ENCODE assay signal across 8 cellular contexts in genomic region chr18:49178736-49179135, GRCh38.
A peak's percentile ranks its signal among the peaks of the same experiment; 100 is the strongest.
DNase-seq lines count a peak whose midpoint lies in the region; ATAC-seq and TF ChIP-seq lines count a peak whose summit lies in the region.

No MANE protein-coding gene starts in this region.

- H3K36me3 Mint-ChIP-seq in type B pancreatic cell = no peaks in the 10 kb centered on the region
- H3K36me3 Mint-ChIP-seq in activated T-helper 2 cell treated with anti-CD3 and anti-CD28 coated beads, Interferon-gamma antibody, Interleukin-2, Interleukin-4, amounts not matched to agents 10 μg/mL and 5 μg/mL and 100 μg/mL, durations not matched to agents 14 hours and 24 hours and 36 hours (ENCODE audit: low read depth) = no peaks in the 10 kb centered on the region

- no peaks in the 10 kb centered on the region for H3K27me3 Mint-ChIP-seq in type B pancreatic cell
- peaks cover 12% of the 10 kb centered on the region for H3K27me3 Mint-ChIP-seq in activated T-helper 2 cell treated with anti-CD3 and anti-CD28 coated beads, Interferon-gamma antibody, Interleukin-2, Interleukin-4, amounts not matched to agents 10 μg/mL and 5 μg/mL and 100 μg/mL, durations not matched to agents 14 hours and 24 hours and 36 hours (ENCODE audit: low read depth)

- H3K4me3 Mint-ChIP-seq in type B pancreatic cell = no peak overlapping the region
- no peak overlapping the region for H3K4me3 Mint-ChIP-seq in activated T-helper 2 cell treated with anti-CD3 and anti-CD28 coated beads, Interferon-gamma antibody, Interleukin-2, Interleukin-4, amounts not matched to agents 10 μg/mL and 5 μg/mL and 100 μg/mL, durations not matched to agents 14 hours and 24 hours and 36 hours (ENCODE audit: low read depth)

- intact Hi-C loops in Right ventricle myocardium superior (cut with DNase I) = loop anchor here (5.0 kb wide), 1 partner anchor 501 kb away; no protein-coding TSS in a partner anchor
- intact Hi-C loops in head of caudate nucleus (cut with DNase I) = loop anchor here (5.0 to 10.0 kb wide), 2 partner anchors 324 to 401 kb away; no protein-coding TSS in a partner anchor
- intact Hi-C loops in activated T-helper 2 cell treated with anti-CD3 and anti-CD28 coated beads, Interferon-gamma antibody, Interleukin-2, Interleukin-4, amounts not matched to agents 10 μg/mL and 5 μg/mL and 100 μg/mL, durations not matched to agents 14 hours and 24 hours and 36 hours (cut with micrococcal nuclease) = loop anchor here (2.0 kb wide), 2 partner anchors 158 to 504 kb away; no protein-coding TSS in a partner anchor

- POLR2A ChIA-PET in RWPE1 (lab: Yijun Ruan, JAX; ENCODE audit: low non-redundant PET) = no interaction called here

- TF ChIP-seq CTCF in cardiac muscle cell (IDR thresholded peaks at IDR 0.05; ENCODE audit: low read depth, low read length) (peak; percentile 61), RWPE1 (conservative IDR thresholded peaks at IDR 0.05; ENCODE audit: low read depth) (peak; percentile 43), type B pancreatic cell (conservative IDR thresholded peaks at IDR 0.05) (peak; percentile 76)

- H3K4me1 ChIP-seq in cardiac muscle cell (ENCODE audit: low read depth) = no peaks in the 10 kb centered on the region

- H3K27ac ChIP-seq in cardiac muscle cell = no peak overlapping the region
- no peak overlapping the region for H3K27ac ChIP-seq in RWPE1

- H3K27me3 ChIP-seq in cardiac muscle cell = no peaks in the 10 kb centered on the region

- H3K4me1 Mint-ChIP-seq in type B pancreatic cell (ENCODE audit: unreplicated experiment) = peaks cover 20% of the 10 kb centered on the region
- peaks cover 26% of the 10 kb centered on the region for H3K4me1 Mint-ChIP-seq in activated T-helper 2 cell treated with anti-CD3 and anti-CD28 coated beads, Interferon-gamma antibody, Interleukin-2, Interleukin-4, amounts not matched to agents 10 μg/mL and 5 μg/mL and 100 μg/mL, durations not matched to agents 14 hours and 24 hours and 36 hours (ENCODE audit: low read depth)

- no peak overlapping the region for H3K4me3 ChIP-seq in cardiac muscle cell

- H3K9me3 ChIP-seq in cardiac muscle cell (ENCODE audit: low read depth) = no peaks in the 10 kb centered on the region

- ATAC-seq in Right ventricle myocardium superior (ENCODE audit: poor library complexity) (no peak), GM19328 (IDR thresholded peaks at IDR 0.05; ENCODE audit: unreplicated experiment) (no peak)

- no peak overlapping the region for H3K27ac Mint-ChIP-seq in type B pancreatic cell
- H3K27ac Mint-ChIP-seq in activated T-helper 2 cell treated with anti-CD3 and anti-CD28 coated beads, Interferon-gamma antibody, Interleukin-2, Interleukin-4, amounts not matched to agents 10 μg/mL and 5 μg/mL and 100 μg/mL, durations not matched to agents 14 hours and 24 hours and 36 hours = no peak overlapping the region

- DNase-seq in cardiac muscle cell (ENCODE audit: low read depth in 1 of 2, low spot score in 1 of 2) (peak; percentile 37 to 46), Right ventricle myocardium superior (no peak), RWPE1 (ENCODE audit: low spot score) (no peak), head of caudate nucleus (peak in 31 of 42 donors; percentile 15 to 87 (median 52)), type B pancreatic cell (ENCODE audit: extremely low spot score, unreplicated experiment) (no peak), NCI-H1436 treated with DMSO at 0.1 percent for 48 hours (lab: John Stamatoyannopoulos, UW) (no peak)
- no peak for DNase-seq in activated T-helper 2 cell treated with anti-CD3 and anti-CD28 coated beads, Interferon-gamma antibody, Interleukin-2, Interleukin-4, amounts not matched to agents 10 μg/mL and 5 μg/mL and 100 μg/mL, durations not matched to agents 14 hours and 24 hours and 36 hours (ENCODE audit: low spot score)

- no peaks in the 10 kb centered on the region for H3K9me3 Mint-ChIP-seq in type B pancreatic cell
- no peaks in the 10 kb centered on the region for H3K9me3 Mint-ChIP-seq in activated T-helper 2 cell treated with anti-CD3 and anti-CD28 coated beads, Interferon-gamma antibody, Interleukin-2, Interleukin-4, amounts not matched to agents 10 μg/mL and 5 μg/mL and 100 μg/mL, durations not matched to agents 14 hours and 24 hours and 36 hours

- H3K36me3 ChIP-seq in cardiac muscle cell = no peaks in the 10 kb centered on the region

- CTCF ChIA-PET in RWPE1 (lab: Yijun Ruan, JAX) = interaction anchor here (0.6 kb wide), 1 partner anchor 514 kb away, joined by 3 read pairs; no protein-coding TSS in a partner anchor

Comparison
In these comparisons a context has a peak if more than half of its experiments do, and no peak if none do; other contexts are left out.
1. DNase-seq: peak in cardiac muscle cell (2 of 2) and head of caudate nucleus (31 of 42); none in Right ventricle myocardium superior (single experiment), RWPE1 (single experiment), type B pancreatic cell (single experiment), activated T-helper 2 cell treated with anti-CD3 and anti-CD28 coated beads, Interferon-gamma antibody, Interleukin-2, Interleukin-4, amounts not matched to agents 10 μg/mL and 5 μg/mL and 100 μg/mL, durations not matched to agents 14 hours and 24 hours and 36 hours (single experiment) and NCI-H1436 treated with DMSO at 0.1 percent for 48 hours (single experiment).
2. Peak in every context shown above with its lines, with median percentiles within 50 percentile points of each other: CTCF ChIP-seq.